22 cellular contexts compared by ENCODE assay signal in genomic region chr1:209706622-209707021, GRCh38. TPM values are rescaled to one million over a fixed set of nuclear protein-coding genes. Genes with fewer than 3 reads are reported as not detected.
"Had no signal": no experiment of that assay in that cellular context is flagged by ENCODE, and none has a peak within 500 bp of the region (broad histone marks: within the 10 kb centered on the region; RNA-seq: fewer than 3 reads in every experiment).

No MANE protein-coding gene starts in this region.

- H3K4me3 Mint-ChIP-seq: activated CD8-positive, alpha-beta memory T cell treated with anti-CD3 and anti-CD28 coated beads, Interleukin-2, amount 10 ng/mL, durations not matched to agents 7 days and 5 days; activated naive CD8-positive, alpha-beta T cell treated with anti-CD3 and anti-CD28 coated beads, Interleukin-2, amount 10 ng/mL, durations not matched to agents 7 days and 5 days; T-helper 1 cell treated with Interleukin-12 subunit alpha and Interleukin-12 subunit beta and Interleukin-4 antibody, amounts not matched to agents 30 μg/mL and 1 μg/mL, for 36 hours had no signal

- H3K27ac Mint-ChIP-seq: activated CD8-positive, alpha-beta memory T cell treated with anti-CD3 and anti-CD28 coated beads, Interleukin-2, amount 10 ng/mL, durations not matched to agents 7 days and 5 days; activated naive CD8-positive, alpha-beta T cell treated with anti-CD3 and anti-CD28 coated beads, Interleukin-2, amount 10 ng/mL, durations not matched to agents 7 days and 5 days; T-helper 1 cell treated with Interleukin-12 subunit alpha and Interleukin-12 subunit beta and Interleukin-4 antibody, amounts not matched to agents 30 μg/mL and 1 μg/mL, for 36 hours had no signal

- H3K27me3 Mint-ChIP-seq: activated CD8-positive, alpha-beta memory T cell treated with anti-CD3 and anti-CD28 coated beads, Interleukin-2, amount 10 ng/mL, durations not matched to agents 7 days and 5 days; activated naive CD8-positive, alpha-beta T cell treated with anti-CD3 and anti-CD28 coated beads, Interleukin-2, amount 10 ng/mL, durations not matched to agents 7 days and 5 days had no signal

- DNase-seq: activated CD4-positive, alpha-beta T cell treated with anti-CD3 and anti-CD28 coated beads for 48 hours; activated CD8-positive, alpha-beta memory T cell treated with anti-CD3 and anti-CD28 coated beads, Interleukin-2, amount 10 ng/mL, durations not matched to agents 7 days and 5 days; activated gamma-delta T cell; activated naive CD4-positive, alpha-beta T cell treated with anti-CD3 and anti-CD28 coated beads, Interleukin-2, amount 50 U/mL, for 16 hours; activated naive CD8-positive, alpha-beta T cell treated with anti-CD3 and anti-CD28 coated beads, Interleukin-2, amount 10 ng/mL, durations not matched to agents 7 days and 5 days; aorta; central memory CD4-positive, alpha-beta T cell; Karpas-422; MM.1S; NCI-H1105; NCI-H1436; NCI-H1694 treated with DMSO at 0.1 percent for 48 hours; NCI-H2029 treated with DMSO at 0.1 percent for 48 hours; NCI-H510A treated with DMSO at 0.1 percent for 48 hours; SHP77; SW 1271 had no signal

- ATAC-seq: activated CD8-positive, alpha-beta memory T cell treated with anti-CD3 and anti-CD28 coated beads, Interleukin-2, amount 10 ng/mL, durations not matched to agents 7 days and 5 days; K562; SK-N-SH treated with all-trans-retinoic acid at 6 μM for 48 hours had no signal

- H3K9me3 Mint-ChIP-seq: activated naive CD8-positive, alpha-beta T cell treated with anti-CD3 and anti-CD28 coated beads, Interleukin-2, amount 10 ng/mL, durations not matched to agents 7 days and 5 days; T-helper 1 cell treated with Interleukin-12 subunit alpha and Interleukin-12 subunit beta and Interleukin-4 antibody, amounts not matched to agents 30 μg/mL and 1 μg/mL, for 36 hours had no signal

- H3K36me3 Mint-ChIP-seq: activated CD8-positive, alpha-beta memory T cell treated with anti-CD3 and anti-CD28 coated beads, Interleukin-2, amount 10 ng/mL, durations not matched to agents 7 days and 5 days had no signal

RNA-seq across cellular contexts. Expression of gene HSD11B1, which starts 2.0 kb away (rescaled TPM):
- total RNA-seq: activated naive CD8-positive, alpha-beta T cell treated with anti-CD3 and anti-CD28 coated beads, Interleukin-2, amount 10 ng/mL, durations not matched to agents 7 days and 5 days; chondrocyte had no signal

RNA-seq across cellular contexts. Expression of gene G0S2, which starts 31.4 kb away (rescaled TPM):
- total RNA-seq: SJSA1 had no signal

RNA-seq across cellular contexts. Expression of gene TRAF3IP3, which starts 49.2 kb away (rescaled TPM):
- total RNA-seq: bronchial epithelial cell, chondrocyte, SJSA1 had no signal
